28 cellular contexts compared by ENCODE assay signal in the genomic region with DNA sequence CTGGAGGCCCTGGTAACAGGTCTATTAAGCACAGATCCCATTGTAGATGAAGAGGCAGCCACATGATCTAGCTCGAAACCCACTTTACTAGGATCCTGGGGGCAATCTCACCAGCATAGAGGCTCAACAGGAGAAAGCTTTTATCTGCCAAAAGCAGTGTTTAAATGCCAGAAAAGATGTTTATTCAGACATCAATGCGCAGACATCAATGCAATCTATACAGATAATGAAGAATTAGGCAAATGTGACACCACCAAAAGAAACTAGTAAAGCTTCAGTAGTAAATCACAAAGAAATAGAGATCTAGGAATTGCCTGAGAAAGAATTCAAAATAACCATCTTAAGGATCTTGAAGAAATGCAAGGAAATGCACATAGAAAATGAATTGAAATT. TPM values are rescaled to one million over a fixed set of nuclear protein-coding genes. Genes with fewer than 3 reads are reported as not detected.
DNase-seq lines count a peak whose midpoint lies in the region; ATAC-seq and TF ChIP-seq lines count a peak whose summit lies in the region.
"Had no signal": no experiment of that assay in that cellular context is flagged by ENCODE, and none has a peak within 500 bp of the region (broad histone marks: within the 10 kb centered on the region; RNA-seq: fewer than 3 reads in every experiment).

No MANE protein-coding gene starts in this region.

- ATAC-seq in GM23338 = no peak
- peak; percentile 36 for ATAC-seq in WTC11
- ATAC-seq: A549, GM12878 had no signal

- peak overlapping the region; percentile 18 for H3K4me3 ChIP-seq in GM23338
- no peak overlapping the region for H3K4me3 ChIP-seq in mesendoderm (ENCODE audit: low read length)
- no peak overlapping the region for H3K4me3 ChIP-seq in A673 (ENCODE audit: low read depth, low read length, poor library complexity, severe bottlenecking)
- H3K4me3 ChIP-seq in PC-9 = no peak overlapping the region
- H3K4me3 ChIP-seq: A549, BLaER1, GM12878 had no signal

- H2BK5ac ChIP-seq in mesendoderm (ENCODE audit: low read length) = no peak overlapping the region

- H3K27me3 Mint-ChIP-seq in GM23338 (ENCODE audit: insufficient read depth, low read depth, poor library complexity) = no peaks in the 10 kb centered on the region
- H3K27me3 Mint-ChIP-seq in WTC11 (ENCODE audit: low read depth) = peaks cover 2% of the 10 kb centered on the region

- H2AFZ ChIP-seq in GM23338 (no peak overlapping the region), PC-9 (no peak overlapping the region)

- H4K20me1 ChIP-seq in GM23338 (replicated peaks; ENCODE audit: insufficient read depth) (no peaks in the 10 kb centered on the region), PC-9 (ENCODE audit: insufficient read depth) (no peaks in the 10 kb centered on the region)
- H4K20me1 ChIP-seq: BLaER1 had no signal

- H3K18ac ChIP-seq in mesendoderm (ENCODE audit: low read length) = no peak overlapping the region

- H3K27ac ChIP-seq in GM23338 (ENCODE audit: low read depth) (peak overlapping the region; percentile 74), mesendoderm (ENCODE audit: low read depth, low read length) (no peak overlapping the region), A673 (ENCODE audit: low read depth, low read length, poor library complexity, severe bottlenecking) (no peak overlapping the region), PC-9 (no peak overlapping the region)
- H3K27ac ChIP-seq: 22Rv1, A549, BLaER1 had no signal

- no CpG with 5 or more reads among the region's 2 CpGs for WGBS in mesendoderm (ENCODE audit: extremely low coverage, insufficient coverage, low lambda C conversion rate)

- no peak overlapping the region for H3K4ac ChIP-seq in mesendoderm (ENCODE audit: low read depth, low read length)

- H3K27ac Mint-ChIP-seq in GM23338 (no peak overlapping the region; the same call in 1 of the 2 replicates), WTC11 (peak overlapping the region; percentile 3)
- H3K27ac Mint-ChIP-seq: CD14-positive monocyte; CD4-positive, alpha-beta memory T cell; CD4-positive, CD25-positive, alpha-beta regulatory T cell; CD8-positive, alpha-beta memory T cell had no signal

- no peak overlapping the region for H4K8ac ChIP-seq in mesendoderm (ENCODE audit: low read depth, low read length)

- no peaks in the 10 kb centered on the region for H3K36me3 ChIP-seq in GM23338 (ENCODE audit: insufficient read depth)
- H3K36me3 ChIP-seq in mesendoderm (ENCODE audit: control insufficient read depth, insufficient read depth, low read length) = no peaks in the 10 kb centered on the region
- no peaks in the 10 kb centered on the region for H3K36me3 ChIP-seq in A673 (ENCODE audit: insufficient read depth, low read length, poor library complexity, severe bottlenecking)
- no peaks in the 10 kb centered on the region for H3K36me3 ChIP-seq in PC-9 (ENCODE audit: low read depth)
- H3K36me3 ChIP-seq: BE2C, BLaER1 had no signal

- H3K79me1 ChIP-seq in mesendoderm (ENCODE audit: low read length) = no peaks in the 10 kb centered on the region

- H3K9me3 Mint-ChIP-seq in GM23338 (no peaks in the 10 kb centered on the region), WTC11 (peaks cover 19% of the 10 kb centered on the region)

- H4K5ac ChIP-seq in mesendoderm (ENCODE audit: low read length) = no peak overlapping the region

- H3K9ac ChIP-seq in mesendoderm (ENCODE audit: low read length) = no peak overlapping the region
- H3K9ac ChIP-seq: BLaER1 had no signal

- no peak for DNase-seq in GM23338 (ENCODE audit: low spot score)
- no peak for DNase-seq in WTC11 (ENCODE audit: low spot score)
- DNase-seq in mesendoderm = peak; percentile 22
- DNase-seq in A673 (ENCODE audit: low spot score) = no peak
- no peak for DNase-seq in PC-9
- DNase-seq: ACHN; BE2C; C1 segment of cervical spinal cord; CD4-positive, alpha-beta memory T cell; CD4-positive, CD25-positive, alpha-beta regulatory T cell; CD8-positive, alpha-beta memory T cell; COR-L47; DMS 273 treated with DMSO at 0.1 percent for 48 hours; DMS153; DMS53; DMS79; DND-41; EL; GDM1 had no signal

- H3K9me3 ChIP-seq in A673 (ENCODE audit: low read depth, low read length, poor library complexity, severe bottlenecking) (no peaks in the 10 kb centered on the region), PC-9 (ENCODE audit: insufficient read depth, low read depth) (no peaks in the 10 kb centered on the region)
- H3K9me3 ChIP-seq: A549, BE2C, BLaER1 had no signal

- H3F3A ChIP-seq in GM23338 (replicated peaks; ENCODE audit: low read depth) (no peaks in the 10 kb centered on the region), PC-9 (ENCODE audit: insufficient read depth, low read depth) (no peaks in the 10 kb centered on the region)

- H2BK120ac ChIP-seq in mesendoderm (ENCODE audit: low read depth, low read length) = no peak overlapping the region

- H3K4me1 ChIP-seq in GM23338 (ENCODE audit: insufficient read depth) (peaks cover 24% of the 10 kb centered on the region), mesendoderm (ENCODE audit: control insufficient read depth, low read depth, low read length) (no peaks in the 10 kb centered on the region), A673 (ENCODE audit: insufficient read depth, low read length, poor library complexity, severe bottlenecking) (no peaks in the 10 kb centered on the region), PC-9 (replicated peaks; ENCODE audit: insufficient read depth) (no peaks in the 10 kb centered on the region)
- H3K4me1 ChIP-seq: A549, BE2C, BLaER1 had no signal

- CTCF ChIA-PET in WTC11 (lab: Charles Lee) = no interaction called here
- CTCF ChIA-PET in A673 (lab: Charles Lee) = no interaction called here
- CTCF ChIA-PET in PC-9 (lab: Charles Lee) = no interaction called here

- intact Hi-C loops in A673 (cut with micrococcal nuclease; ENCODE audit: unreplicated experiment) (no loop called here), PC-9 (cut with micrococcal nuclease; ENCODE audit: unreplicated experiment) (no loop called here)

- H3K27me3 ChIP-seq in GM23338 (ENCODE audit: insufficient read depth) (no peaks in the 10 kb centered on the region), mesendoderm (ENCODE audit: insufficient read depth, low read length, poor library complexity) (no peaks in the 10 kb centered on the region), A673 (replicated peaks; ENCODE audit: insufficient read depth, low read depth, low read length, poor library complexity) (peaks cover 34% of the 10 kb centered on the region), PC-9 (ENCODE audit: insufficient read depth, low read depth) (no peaks in the 10 kb centered on the region)
- H3K27me3 ChIP-seq: BE2C, BLaER1 had no signal

- H3K4me1 Mint-ChIP-seq in GM23338 = peaks cover 18% of the 10 kb centered on the region
- peaks cover 26% of the 10 kb centered on the region for H3K4me1 Mint-ChIP-seq in WTC11
- H3K4me1 Mint-ChIP-seq: CD14-positive monocyte; CD4-positive, alpha-beta memory T cell; CD4-positive, CD25-positive, alpha-beta regulatory T cell; CD8-positive, alpha-beta memory T cell had no signal

- H3K9me2 ChIP-seq in GM23338 (ENCODE audit: insufficient read depth) (peaks cover 8% of the 10 kb centered on the region), PC-9 (ENCODE audit: insufficient read depth) (no peaks in the 10 kb centered on the region)

- H3K56ac ChIP-seq in mesendoderm (ENCODE audit: low read length) = no peak overlapping the region

- no peak overlapping the region for H2AK5ac ChIP-seq in mesendoderm (ENCODE audit: low read length)

- POLR2A ChIA-PET in WTC11 (lab: Charles Lee) = no interaction called here
- POLR2A ChIA-PET in A673 (lab: Charles Lee; ENCODE audit: low non-redundant PET) = no interaction called here
- POLR2A ChIA-PET in PC-9 (lab: Charles Lee; ENCODE audit: unreplicated experiment) = no interaction called here

- H3K79me2 ChIP-seq in GM23338 (replicated peaks; ENCODE audit: insufficient read depth) (no peaks in the 10 kb centered on the region), mesendoderm (ENCODE audit: control insufficient read depth, insufficient read depth, low read length) (no peaks in the 10 kb centered on the region), PC-9 (ENCODE audit: low read depth) (no peaks in the 10 kb centered on the region)

- no TSS peak for BruUV-seq in A673 (replicated peaks; lab: Mats Ljungman, UMichigan)
- BruUV-seq in PC-9 (replicated peaks; lab: Mats Ljungman, UMichigan) = no TSS peak

- H3K4me2 ChIP-seq in GM23338 (peak overlapping the region; percentile 70), mesendoderm (ENCODE audit: low read length) (no peak overlapping the region), PC-9 (no peak overlapping the region)
- H3K4me2 ChIP-seq: A549, BLaER1 had no signal

- H2BK15ac ChIP-seq in mesendoderm (replicated peaks; ENCODE audit: low read depth) = no peak overlapping the region

- H3K23ac ChIP-seq in mesendoderm (ENCODE audit: low read length) = no peak overlapping the region

- H3K4me3 Mint-ChIP-seq in GM23338 (no peak overlapping the region), WTC11 (no peak overlapping the region)
- H3K4me3 Mint-ChIP-seq: CD4-positive, alpha-beta memory T cell; CD4-positive, CD25-positive, alpha-beta regulatory T cell; CD8-positive, alpha-beta memory T cell had no signal

- peaks cover 5% of the 10 kb centered on the region; the same call in 2 of the 3 replicates for H3K36me3 Mint-ChIP-seq in GM23338 (ENCODE audit: low read depth)
- H3K36me3 Mint-ChIP-seq in WTC11 = peaks cover 14% of the 10 kb centered on the region
- H3K36me3 Mint-ChIP-seq: CD14-positive monocyte; CD4-positive, alpha-beta memory T cell; CD4-positive, CD25-positive, alpha-beta regulatory T cell; CD8-positive, alpha-beta memory T cell had no signal

- TF ChIP-seq CTCF in GM23338 (conservative IDR thresholded peaks at IDR 0.05; ENCODE audit: low read depth in 2 of 2) (no peak), WTC11 (IDR thresholded peaks at IDR 0.05) (no peak), A673 (conservative IDR thresholded peaks at IDR 0.05; ENCODE audit: low read depth, low read length) (no peak), PC-9 (conservative IDR thresholded peaks at IDR 0.05) (no peak)

RNA-seq across cellular contexts. Expression of gene OR6Y1, which starts 32.5 kb away (rescaled TPM):
- total RNA-seq in GM23338 (2014; rRNA removed; shearing (Covaris generic)) = not detected in 2 replicates
- polyA plus RNA-seq in GM23338 (2016; fragmentation: Nextera tagmentation; extraction: Ambion mirVana) = not detected in 2 replicates
- not detected in 3 replicates for total RNA-seq in WTC11 (2021)
- not detected for polyA plus RNA-seq in mesendoderm (2013, experiment 1 of 2)
- not detected for polyA plus RNA-seq in mesendoderm (2013, experiment 2 of 2)
- total RNA-seq in A673 (2021) = not detected in 2 replicates
- total RNA-seq in PC-9 (2021) = not detected in 2 replicates
- total RNA-seq: A172; CD4-positive, alpha-beta memory T cell; CD4-positive, CD25-positive, alpha-beta regulatory T cell; CD8-positive, alpha-beta memory T cell; Daoy; G401; GM12878 had no signal
- polyA plus RNA-seq: A549; AG04450; CD14-positive monocyte; CD4-positive, alpha-beta memory T cell; CD4-positive, CD25-positive, alpha-beta regulatory T cell; CD8-positive, alpha-beta memory T cell; GM12878 had no signal

RNA-seq across cellular contexts. Expression of gene OR6P1, which starts 48.7 kb away (rescaled TPM):
- total RNA-seq in GM23338 (2014; rRNA removed; shearing (Covaris generic)) = not detected in 2 replicates
- not detected in 2 replicates for polyA plus RNA-seq in GM23338 (2016; fragmentation: Nextera tagmentation; extraction: Ambion mirVana)
- total RNA-seq in WTC11 (2021) (not detected in 3 replicates), A673 (2021) (not detected in 2 replicates), PC-9 (2021) (not detected in 2 replicates)
- polyA plus RNA-seq in mesendoderm (2013, experiment 1 of 2) = not detected
- not detected for polyA plus RNA-seq in mesendoderm (2013, experiment 2 of 2)
- total RNA-seq: A172; CD4-positive, alpha-beta memory T cell; CD4-positive, CD25-positive, alpha-beta regulatory T cell; CD8-positive, alpha-beta memory T cell; Daoy; G401; GM12878 had no signal
- polyA plus RNA-seq: A549; AG04450; CD14-positive monocyte; CD4-positive, alpha-beta memory T cell; CD4-positive, CD25-positive, alpha-beta regulatory T cell; CD8-positive, alpha-beta memory T cell; GM12878 had no signal

RNA-seq across cellular contexts. Expression of gene OR10R2, which starts 49.6 kb away (rescaled TPM):
- total RNA-seq in GM23338 (2014; rRNA removed; shearing (Covaris generic)) = not detected in 2 replicates
- polyA plus RNA-seq in GM23338 (2016; fragmentation: Nextera tagmentation; extraction: Ambion mirVana) = not detected in 2 replicates
- not detected in 3 replicates for total RNA-seq in WTC11 (2021)
- polyA plus RNA-seq in mesendoderm (2013, experiment 1 of 2) = not detected
- not detected for polyA plus RNA-seq in mesendoderm (2013, experiment 2 of 2)
- not detected in 2 replicates for total RNA-seq in A673 (2021)
- not detected in 2 replicates for total RNA-seq in PC-9 (2021)
- total RNA-seq: A172; CD4-positive, alpha-beta memory T cell; CD4-positive, CD25-positive, alpha-beta regulatory T cell; CD8-positive, alpha-beta memory T cell; Daoy; G401; GM12878 had no signal
- polyA plus RNA-seq: A549; AG04450; CD14-positive monocyte; CD4-positive, alpha-beta memory T cell; CD4-positive, CD25-positive, alpha-beta regulatory T cell; CD8-positive, alpha-beta memory T cell; GM12878 had no signal

RNA-seq across cellular contexts. Expression of gene OR10X1, which starts 58.0 kb away (rescaled TPM):
- total RNA-seq in GM23338 (2014; rRNA removed; shearing (Covaris generic)) = not detected in 2 replicates
- not detected in 2 replicates for polyA plus RNA-seq in GM23338 (2016; fragmentation: Nextera tagmentation; extraction: Ambion mirVana)
- total RNA-seq in WTC11 (2021) (not detected in 3 replicates), A673 (2021) (not detected in 2 replicates), PC-9 (2021) (not detected in 2 replicates)
- polyA plus RNA-seq in mesendoderm (2013, experiment 1 of 2) = not detected
- not detected for polyA plus RNA-seq in mesendoderm (2013, experiment 2 of 2)
- total RNA-seq: A172; CD4-positive, alpha-beta memory T cell; CD4-positive, CD25-positive, alpha-beta regulatory T cell; CD8-positive, alpha-beta memory T cell; Daoy; G401; GM12878 had no signal
- polyA plus RNA-seq: A549; AG04450; CD14-positive monocyte; CD4-positive, alpha-beta memory T cell; CD4-positive, CD25-positive, alpha-beta regulatory T cell; CD8-positive, alpha-beta memory T cell; GM12878 had no signal
